33 cellular contexts compared by ENCODE assay signal in genomic region chr3:194991338-194991654, GRCh38.
"Had no signal": no experiment of that assay in that cellular context is flagged by ENCODE, and none has a peak within 500 bp of the region (broad histone marks: within the 10 kb centered on the region; RNA-seq: fewer than 3 reads in every experiment).

No MANE protein-coding gene starts in this region.

- H3K4me3 ChIP-seq: MG63 had no signal

- H3K9me3 ChIP-seq: MG63 had no signal

- H3K27me3 ChIP-seq: MG63 had no signal

- DNase-seq: Karpas-422, Kasumi-1, MG63, MM.1S, MV-4-11, NCI-H1048, NCI-H1092, NCI-H1092 treated with DMSO at 0.1 percent for 48 hours, NCI-H1105, NCI-H1417 treated with DMSO at 0.1 percent for 48 hours, NCI-H1436, NCI-H1436 treated with DMSO at 0.1 percent for 48 hours, NCI-H146, NCI-H1694, NCI-H1694 treated with DMSO at 0.1 percent for 48 hours, NCI-H187, NCI-H187 treated with DMSO at 0.1 percent for 48 hours, NCI-H1930, NCI-H2029, NCI-H2029 treated with DMSO at 0.1 percent for 48 hours, NCI-H2081, NCI-H2081 treated with DMSO at 0.1 percent for 48 hours, NCI-H2107, NCI-H2171, NCI-H2171 treated with DMSO at 0.1 percent for 48 hours, NCI-H2227 treated with DMSO at 0.1 percent for 48 hours, NCI-H226, NCI-H345, NCI-H446, NCI-H446 treated with DMSO at 0.1 percent for 48 hours, NCI-H510A, NCI-H510A treated with DMSO at 0.1 percent for 48 hours, NCI-H524 had no signal

- H3K36me3 ChIP-seq: MG63 had no signal
